In the genomic region with DNA sequence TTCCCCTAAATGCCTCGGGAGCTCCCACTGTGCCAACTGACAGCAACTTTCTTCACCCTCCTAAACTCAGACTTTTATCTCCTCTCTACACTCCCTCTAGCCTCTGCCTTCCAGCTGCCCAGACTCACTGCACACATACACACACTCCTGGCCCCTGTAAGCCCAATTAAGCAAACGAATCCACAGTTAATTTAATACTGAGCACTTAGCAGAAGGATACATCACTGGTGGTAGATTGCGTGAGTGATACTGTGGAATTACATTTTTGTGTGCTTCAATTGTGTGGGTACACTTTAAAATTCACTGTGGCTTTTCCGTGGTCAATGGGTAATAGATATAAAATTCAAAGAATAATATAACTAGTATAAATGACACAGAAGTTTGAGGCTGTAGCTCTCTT, we compare ENCODE assay signal across 20 cellular contexts.
"Had no signal": no experiment of that assay in that cellular context is flagged by ENCODE, and none has a peak within 500 bp of the region (broad histone marks: within the 10 kb centered on the region; RNA-seq: fewer than 3 reads in every experiment).

No MANE protein-coding gene starts in this region.

- DNase-seq: natural killer cell; occipital lobe; ovary; posterior cingulate gyrus; psoas muscle; right cardiac atrium; right lobe of liver; sigmoid colon; small intestine; stimulated activated CD4-positive, alpha-beta T cell treated with anti-CD3 and anti-CD28 coated beads, Interleukin-15, amount 100 ng/mL, for 24 hours; stimulated activated CD4-positive, alpha-beta T cell treated with anti-CD3 and anti-CD28 coated beads, Interleukin-2, amount 100 ng/mL, for 24 hours; stimulated activated CD4-positive, alpha-beta T cell treated with anti-CD3 and anti-CD28 coated beads, Interleukin-2, amount 100 ng/mL, for 48 hours; stimulated activated CD4-positive, alpha-beta T cell treated with anti-CD3 and anti-CD28 coated beads, Interleukin-4, amount 100 ng/mL, for 24 hours; stimulated activated naive B cell treated with anti-CD40 and anti-IgM and Interleukin-4, amounts not matched to agents 10 μg/mL and 1 μg/mL and 100 μg/mL, for 72 hours; stimulated activated naive CD4-positive, alpha-beta T cell treated with Interleukin-2 at 50 U/mL for 16 hours; stomach; thyroid gland; trophoblast cell; upper lobe of left lung had no signal

- ATAC-seq: natural killer cell; psoas muscle; right cardiac atrium; right lobe of liver; stimulated activated effector memory CD8-positive, alpha-beta T cell treated with anti-CD3 and anti-CD28 coated beads, Interleukin-12 subunit alpha, Interleukin-12 subunit beta, amount 100 ng/mL, for 72 hours; stimulated activated naive B cell treated with anti-CD40 and anti-IgM and Interleukin-4, amounts not matched to agents 10 μg/mL and 1 μg/mL and 100 μg/mL, for 72 hours had no signal
